16 cellular contexts compared by ENCODE assay signal in the genomic region with DNA sequence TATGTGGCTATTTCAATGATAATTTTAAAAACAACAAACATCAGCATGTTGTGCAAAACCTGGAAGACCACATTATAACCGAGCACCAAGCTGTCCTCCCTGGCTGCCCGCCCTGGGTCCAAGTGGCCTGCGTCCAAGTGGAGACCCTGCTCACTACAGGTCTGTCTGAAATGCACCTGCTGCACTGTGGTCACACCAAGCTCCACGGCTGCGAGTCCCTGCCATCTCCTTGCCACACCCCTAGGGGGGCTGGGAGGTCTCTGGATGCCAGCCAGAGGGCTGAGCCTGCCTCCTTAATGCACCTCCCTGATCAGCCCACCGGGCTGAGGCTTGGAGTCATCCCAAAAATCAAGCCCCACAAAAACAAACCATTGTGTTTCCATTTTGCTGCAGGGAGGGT.
"Had no signal": no experiment of that assay in that cellular context is flagged by ENCODE, and none has a peak within 500 bp of the region (broad histone marks: within the 10 kb centered on the region; RNA-seq: fewer than 3 reads in every experiment).

No MANE protein-coding gene starts in this region.

- H3K27ac Mint-ChIP-seq: activated naive CD8-positive, alpha-beta T cell; dendritic cell treated with granulocyte-macrophage colony-stimulating factor and Interleukin-4, amounts not matched to agents 40 ng/mL and 50 ng/mL, for 4 days; memory B cell; natural killer cell had no signal

- H3K27me3 Mint-ChIP-seq: activated naive CD8-positive, alpha-beta T cell had no signal

- H3K4me1 ChIP-seq: esophagus muscularis mucosa, gastroesophageal sphincter, spleen had no signal

- H3K9me3 Mint-ChIP-seq: dendritic cell treated with granulocyte-macrophage colony-stimulating factor and Interleukin-4, amounts not matched to agents 40 ng/mL and 50 ng/mL, for 4 days; natural killer cell had no signal

- DNase-seq: activated CD4-positive, alpha-beta T cell treated with anti-CD3 and anti-CD28 coated beads for 1 hour; cerebellar nuclear complex; effector CD8-positive, alpha-beta T cell; heart left ventricle; kidney glomerular epithelial cell; left ventricle myocardium superior; natural killer cell; spleen; stimulated activated CD4-positive, alpha-beta T cell treated with anti-CD3 and anti-CD28 coated beads, Interleukin-4, amount 100 ng/mL, for 4 hours; stimulated activated naive CD4-positive, alpha-beta T cell had no signal

- H3K27ac ChIP-seq: esophagus muscularis mucosa, gastroesophageal sphincter, heart left ventricle, spleen, VCaP had no signal

- H3K4me1 Mint-ChIP-seq: memory B cell, natural killer cell had no signal

- H3K36me3 ChIP-seq: esophagus muscularis mucosa, gastroesophageal sphincter, heart left ventricle, spleen had no signal

- H3K4me3 ChIP-seq: esophagus muscularis mucosa, gastroesophageal sphincter, heart left ventricle, spleen had no signal

- H3K27me3 ChIP-seq: esophagus muscularis mucosa had no signal

- H3K4me3 Mint-ChIP-seq: activated naive CD8-positive, alpha-beta T cell; dendritic cell treated with granulocyte-macrophage colony-stimulating factor and Interleukin-4, amounts not matched to agents 40 ng/mL and 50 ng/mL, for 4 days; memory B cell; natural killer cell had no signal

- H3K36me3 Mint-ChIP-seq: activated naive CD8-positive, alpha-beta T cell; memory B cell; natural killer cell had no signal
